ENCODE assay signal across 8 cellular contexts in genomic region chr7:144513332-144513731, GRCh38.
DNase-seq lines count a peak whose midpoint lies in the region; ATAC-seq, FAIRE-seq and TF ChIP-seq lines count a peak whose summit lies in the region.

No MANE protein-coding gene starts in this region.

- no peak overlapping the region for H3K4me3 Mint-ChIP-seq in neural crest cell
- no peak overlapping the region for H3K4me3 Mint-ChIP-seq in T-helper 2 cell treated with Interferon-gamma antibody and Interleukin-4, amounts not matched to agents 5 μg/mL and 100 μg/mL, for 36 hours

- H3K79me2 ChIP-seq in K562 (ENCODE audit: control insufficient read depth, insufficient read depth, low read length) = no peaks in the 10 kb centered on the region

- H3K4me1 ChIP-seq in K562 (replicated peaks in 1 of 2; ENCODE audit: control insufficient read depth in 2 of 2, insufficient read depth in 2 of 2, low read length in 2 of 2) = no peaks in the 10 kb centered on the region

- H3K27me3 Mint-ChIP-seq in neural crest cell (ENCODE audit: low read depth) = no peaks in the 10 kb centered on the region
- no peaks in the 10 kb centered on the region for H3K27me3 Mint-ChIP-seq in T-helper 2 cell treated with Interferon-gamma antibody and Interleukin-4, amounts not matched to agents 5 μg/mL and 100 μg/mL, for 36 hours (ENCODE audit: low read depth)

- H2AFZ ChIP-seq in K562 (ENCODE audit: low read depth, low read length) = no peak overlapping the region

- H3K9ac ChIP-seq in K562 (ENCODE audit: insufficient read depth in 1 of 2, low read depth in 2 of 2, low read length in 2 of 2) = no peak overlapping the region

- H3K27ac Mint-ChIP-seq in neural crest cell (ENCODE audit: unreplicated experiment) = no peak overlapping the region
- no peak overlapping the region for H3K27ac Mint-ChIP-seq in T-helper 2 cell treated with Interferon-gamma antibody and Interleukin-4, amounts not matched to agents 5 μg/mL and 100 μg/mL, for 36 hours

- no peak overlapping the region for H3K4me2 ChIP-seq in K562 (ENCODE audit: insufficient read depth, low read length)

- POLR2A ChIA-PET in K562 (lab: Yijun Ruan, JAX) = no interaction called here

- TF ChIP-seq CTCF in K562 (IDR thresholded peaks at IDR 0.05 in 2 of 3, conservative IDR thresholded peaks at IDR 0.05 in 1 of 3; ENCODE audit: insufficient read depth in 2 of 3, low read depth in 1 of 3, low read length in 3 of 3) = no peak
- peak; percentile 55 for TF ChIP-seq CTCF in neural crest cell (conservative IDR thresholded peaks at IDR 0.05)

- H3K9me3 Mint-ChIP-seq in neural crest cell = no peaks in the 10 kb centered on the region
- no peaks in the 10 kb centered on the region for H3K9me3 Mint-ChIP-seq in T-helper 2 cell treated with Interferon-gamma antibody and Interleukin-4, amounts not matched to agents 5 μg/mL and 100 μg/mL, for 36 hours

- H4K20me1 ChIP-seq in K562 (replicated peaks; ENCODE audit: control insufficient read depth, insufficient read depth, low read length) = no peaks in the 10 kb centered on the region

- no TSS peak for BruUV-seq in K562 (replicated peaks; lab: Mats Ljungman, UMichigan)

- no peaks in the 10 kb centered on the region for H3K36me3 Mint-ChIP-seq in neural crest cell (ENCODE audit: low read depth)
- H3K36me3 Mint-ChIP-seq in T-helper 2 cell treated with Interferon-gamma antibody and Interleukin-4, amounts not matched to agents 5 μg/mL and 100 μg/mL, for 36 hours (ENCODE audit: low read depth) = no peaks in the 10 kb centered on the region

- in situ Hi-C loops in K562 (cut with MboI) = no loop called here

- TF ChIP-seq RAD21 in K562 (CRISPR knock-in tag; conservative IDR thresholded peaks at IDR 0.05 in 1 of 2, IDR thresholded peaks at IDR 0.05 in 1 of 2) = peak; percentile 29 to 31; a peak in 3 of 4 replicates

- TF ChIP-seq EP300 in K562 (IDR thresholded peaks at IDR 0.05; ENCODE audit: low read length) = no peak

- no peaks in the 10 kb centered on the region for H3K9me1 ChIP-seq in K562 (ENCODE audit: control insufficient read depth, insufficient read depth, low read length)

- no peaks in the 10 kb centered on the region for H3K4me1 Mint-ChIP-seq in neural crest cell
- H3K4me1 Mint-ChIP-seq in T-helper 2 cell treated with Interferon-gamma antibody and Interleukin-4, amounts not matched to agents 5 μg/mL and 100 μg/mL, for 36 hours (ENCODE audit: low read depth) = peaks cover 11% of the 10 kb centered on the region

- no peak overlapping the region for H3K4me3 ChIP-seq in K562

- no peak for ATAC-seq in K562

- H3K27ac ChIP-seq in K562 (ENCODE audit: extremely low read depth, low read depth, low read length) = no peak overlapping the region

- CTCF ChIA-PET in K562 (lab: Yijun Ruan, JAX; ENCODE audit: low intra/inter-chr PET ratio) = no interaction called here

- intact Hi-C loops in K562 (cut with micrococcal nuclease) = no loop called here

- DNase-seq in DMS 273 (lab: John Stamatoyannopoulos, UW; ENCODE audit: unreplicated experiment) = peak; percentile 16
- DNase-seq in DMS 273 treated with DMSO at 0.1 percent for 48 hours (lab: John Stamatoyannopoulos, UW) = no peak
- peak; percentile 41 for DNase-seq in NCI-H1694 (lab: John Stamatoyannopoulos, UW)
- peak in 1 of 4 experiments; percentile 12 for DNase-seq in K562 (ENCODE audit: extremely low read depth in 1 of 4, low spot score in 3 of 4)
- DNase-seq in neural crest cell (ENCODE audit: low read depth, low spot score) = no peak
- DNase-seq in T-helper 2 cell treated with Interferon-gamma antibody and Interleukin-4, amounts not matched to agents 5 μg/mL and 100 μg/mL, for 36 hours (ENCODE audit: low spot score) = no peak
- DNase-seq in SW 1271 (lab: John Stamatoyannopoulos, UW) = no peak
- no peak for DNase-seq in activated effector memory CD4-positive, alpha-beta T cell treated with Interleukin-2 at 50 U/mL for 16 hours

- FAIRE-seq in K562 (lab: Jason Lieb, UNC) = no peak

- no peaks in the 10 kb centered on the region for H3K9me3 ChIP-seq in K562 (replicated peaks; ENCODE audit: control insufficient read depth, insufficient read depth, low read depth, low read length)

- no peak for TF ChIP-seq POLR2A in K562 (conservative IDR thresholded peaks at IDR 0.05)

- 0% methylated on average over 2 of the region's 2 CpGs for WGBS in K562 (ENCODE audit: insufficient coverage, low coverage, missing lambda C conversion rate)

- H3K27me3 ChIP-seq in K562 (ENCODE audit: control insufficient read depth in 2 of 2, insufficient read depth in 2 of 2, low read length in 2 of 2) = no peaks in the 10 kb centered on the region

- no peaks in the 10 kb centered on the region for H3K36me3 ChIP-seq in K562 (ENCODE audit: control insufficient read depth, insufficient read depth, low read length)

TF ChIP-seq in K562, 482 proteins besides CTCF, POLR2A, EP300 and RAD21:
- no peak for TF ChIP-seq ZNF407 (IDR thresholded peaks at IDR 0.05; ENCODE audit: low read depth)

Comparison
In these comparisons a context has a peak if more than half of its experiments do, and no peak if none do; other contexts are left out.
1. DNase-seq: peak in DMS 273 (single experiment) and NCI-H1694 (single experiment); none in DMS 273 treated with DMSO at 0.1 percent for 48 hours (single experiment), neural crest cell (single experiment), T-helper 2 cell treated with Interferon-gamma antibody and Interleukin-4, amounts not matched to agents 5 μg/mL and 100 μg/mL, for 36 hours (single experiment), SW 1271 (0 of 2) and activated effector memory CD4-positive, alpha-beta T cell treated with Interleukin-2 at 50 U/mL for 16 hours (single experiment).